Comparison of ENCODE assay signal across 9 cellular contexts in genomic region chr20:41888434-41888833, GRCh38.
"Had no signal": no experiment of that assay in that cellular context is flagged by ENCODE, and none has a peak within 500 bp of the region (broad histone marks: within the 10 kb centered on the region; RNA-seq: fewer than 3 reads in every experiment).

No MANE protein-coding gene starts in this region.

- H3K27me3 Mint-ChIP-seq: IgD-negative memory B cell had no signal

- H3K27ac ChIP-seq: HL-60, KMS-11 had no signal

- FAIRE-seq: HepG2, HTR-8/SVneo, K562 had no signal

- H3K9ac ChIP-seq: KMS-11 had no signal

- H3K4me2 ChIP-seq: KMS-11 had no signal

- DNase-seq: IMR-90, KBM-7, KG1 had no signal

- H3K4me1 Mint-ChIP-seq: IgD-negative memory B cell had no signal

- H3K4me3 ChIP-seq: K562 had no signal

- H3K4me3 Mint-ChIP-seq: IgD-negative memory B cell had no signal

- H3K27ac Mint-ChIP-seq: IgD-negative memory B cell had no signal
